Comparison of ENCODE assay signal across 9 cellular contexts in genomic region chr16:578870-579405, GRCh38. TPM values are rescaled to one million over a fixed set of nuclear protein-coding genes. Genes with fewer than 3 reads are reported as not detected.
A peak's percentile ranks its signal among the peaks of the same experiment; 100 is the strongest.
DNase-seq lines count a peak whose midpoint lies in the region; ATAC-seq and TF ChIP-seq lines count a peak whose summit lies in the region.
"Had no signal": no experiment of that assay in that cellular context is flagged by ENCODE, and none has a peak within 500 bp of the region (broad histone marks: within the 10 kb centered on the region; RNA-seq: fewer than 3 reads in every experiment).

No MANE protein-coding gene starts in this region.

- H3K27me3 ChIP-seq in KMS-11 (ENCODE audit: insufficient read depth, low read depth) (no peaks in the 10 kb centered on the region), lower lobe of right lung (ENCODE audit: low read depth) (no peaks in the 10 kb centered on the region)

- peaks cover 6% of the 10 kb centered on the region for H3K4me1 ChIP-seq in KMS-11 (ENCODE audit: low read depth, poor library complexity, severe bottlenecking)
- no peaks in the 10 kb centered on the region for H3K4me1 ChIP-seq in lower lobe of right lung

- H3K4me3 ChIP-seq in KMS-11 (IDR thresholded peaks at IDR 0.05; ENCODE audit: insufficient read depth, low read depth, low read length), result no peak overlapping the region
- H3K4me3 ChIP-seq in coronary artery, result peak overlapping the region; percentile 32
- peak overlapping the region; percentile 36 for H3K4me3 ChIP-seq in lower lobe of right lung

- TF ChIP-seq CTCF in KMS-11 (conservative IDR thresholded peaks at IDR 0.05; ENCODE audit: low read depth, low read length), result peak; percentile 50
- TF ChIP-seq CTCF in activated B cell treated with CpG ODN at 0.5 μM for 24 hours (IDR thresholded peaks at IDR 0.05), result no peak
- TF ChIP-seq CTCF in coronary artery (IDR thresholded peaks at IDR 0.05), result peak; percentile 16
- TF ChIP-seq CTCF in lower lobe of right lung (IDR thresholded peaks at IDR 0.05), result peak; percentile 91

- no peaks in the 10 kb centered on the region for H3K9me3 ChIP-seq in lower lobe of right lung

- no peaks in the 10 kb centered on the region for H4K20me1 ChIP-seq in KMS-11 (ENCODE audit: insufficient read depth)

- no peaks in the 10 kb centered on the region for H3K79me2 ChIP-seq in KMS-11 (ENCODE audit: insufficient read depth, low read depth)

- H3K4me2 ChIP-seq in KMS-11, result no peak overlapping the region

- H3K27ac ChIP-seq in KMS-11, result no peak overlapping the region
- H3K27ac ChIP-seq in coronary artery, result no peak overlapping the region
- H3K27ac ChIP-seq in lower lobe of right lung, result no peak overlapping the region

- peak; percentile 95 for ATAC-seq in activated B cell treated with CpG ODN at 0.5 μM for 24 hours (ENCODE audit: low read depth)
- ATAC-seq in lower lobe of right lung, result peak; percentile 90 to 91
- no peak for ATAC-seq in HG03175 (IDR thresholded peaks at IDR 0.05; ENCODE audit: unreplicated experiment)
- no peak for ATAC-seq in HG02588 (IDR thresholded peaks at IDR 0.05; ENCODE audit: unreplicated experiment)

- H3K36me3 Mint-ChIP-seq in activated B cell treated with CpG ODN at 0.5 μM for 24 hours (ENCODE audit: low read depth), result no peaks in the 10 kb centered on the region

- peaks cover 2% of the 10 kb centered on the region for H3K4me1 Mint-ChIP-seq in activated B cell treated with CpG ODN at 0.5 μM for 24 hours

- no peaks in the 10 kb centered on the region for H3K27me3 Mint-ChIP-seq in activated B cell treated with CpG ODN at 0.5 μM for 24 hours
- H3K27me3 Mint-ChIP-seq: stimulated activated naive CD8-positive, alpha-beta T cell treated with anti-CD3 and anti-CD28 coated beads, Interleukin-15, Interleukin-2, amounts not matched to agents 100 ng/mL and 50 ng/mL, for 24 hours had no signal

- DNase-seq in Daoy (ENCODE audit: low read depth) (peak; percentile 78), activated B cell treated with CpG ODN at 0.5 μM for 24 hours (peak; percentile 82), coronary artery (ENCODE audit: low spot score) (no peak), lower lobe of right lung (peak; percentile 88)
- DNase-seq in stimulated activated CD8-positive, alpha-beta memory T cell treated with anti-CD3 and anti-CD28 coated beads, Interleukin-15, amount 100 ng/mL, for 48 hours (ENCODE audit: low read depth in 2 of 2), result peak; percentile 43 to 60

- no peak overlapping the region for H3K27ac Mint-ChIP-seq in activated B cell treated with CpG ODN at 0.5 μM for 24 hours
- H3K27ac Mint-ChIP-seq: stimulated activated naive CD8-positive, alpha-beta T cell treated with anti-CD3 and anti-CD28 coated beads, Interleukin-15, Interleukin-2, amounts not matched to agents 100 ng/mL and 50 ng/mL, for 24 hours had no signal

- POLR2A ChIA-PET in activated B cell treated with CpG ODN at 0.5 μM for 24 hours (lab: Charles Lee), result interaction anchor here (0.5 to 1.6 kb wide), 4 partner anchors 10 to 428 kb away, joined by 3 to 5 read pairs (median 4); no protein-coding TSS in a partner anchor

- H3K9ac ChIP-seq in KMS-11, result no peak overlapping the region

- no peak overlapping the region for H2AFZ ChIP-seq in KMS-11 (ENCODE audit: low read depth)

- no peaks in the 10 kb centered on the region for H3K9me3 Mint-ChIP-seq in activated B cell treated with CpG ODN at 0.5 μM for 24 hours
- H3K9me3 Mint-ChIP-seq: stimulated activated naive CD8-positive, alpha-beta T cell treated with anti-CD3 and anti-CD28 coated beads, Interleukin-15, Interleukin-2, amounts not matched to agents 100 ng/mL and 50 ng/mL, for 24 hours had no signal

- H3K36me3 ChIP-seq in KMS-11 (ENCODE audit: insufficient read depth), result no peaks in the 10 kb centered on the region
- peaks cover 33% of the 10 kb centered on the region for H3K36me3 ChIP-seq in lower lobe of right lung

- peak overlapping the region; percentile 50 for H3K4me3 Mint-ChIP-seq in activated B cell treated with CpG ODN at 0.5 μM for 24 hours
- H3K4me3 Mint-ChIP-seq: stimulated activated naive CD8-positive, alpha-beta T cell treated with anti-CD3 and anti-CD28 coated beads, Interleukin-15, Interleukin-2, amounts not matched to agents 100 ng/mL and 50 ng/mL, for 24 hours had no signal

- CTCF ChIA-PET in activated B cell treated with CpG ODN at 0.5 μM for 24 hours (lab: Charles Lee), result interaction anchor here (0.6 to 1.5 kb wide), 4 partner anchors 10 to 87 kb away, joined by 3 to 4 read pairs (median 4); partner anchors contain the start of gene METTL26

- intact Hi-C loops in activated B cell treated with CpG ODN at 0.5 μM for 24 hours (cut with micrococcal nuclease) (loop anchor here (1.0 to 2.0 kb wide), 6 partner anchors 32 to 210 kb away; partner anchors contain the start of genes CHTF18, CIAO3, RHOT2 and RPUSD1), lower lobe of right lung (cut with DNase I) (no loop called here)

RNA-seq across cellular contexts. Expression of gene PIGQ, which starts 9.2 kb away (rescaled TPM):
- total RNA-seq in Daoy (2014; rRNA removed; shearing (Covaris generic)), result 15.9 and 16.3 TPM in 2 replicates
- total RNA-seq in activated B cell treated with CpG ODN at 0.5 μM for 24 hours, result 46.7 and 53.1 TPM in 2 replicates
- total RNA-seq in lower lobe of right lung, result 68.9 TPM

RNA-seq across cellular contexts. Expression of gene RAB40C, which starts 10.9 kb away (rescaled TPM):
- 7.6 and 20.6 TPM in 2 replicates for total RNA-seq in Daoy (2014; rRNA removed; shearing (Covaris generic))
- total RNA-seq in activated B cell treated with CpG ODN at 0.5 μM for 24 hours, result 10.5 and 13.1 TPM in 2 replicates
- total RNA-seq in lower lobe of right lung, result 40.1 TPM

RNA-seq across cellular contexts. Expression of gene NHLRC4, which starts 12.1 kb away (rescaled TPM):
- total RNA-seq in Daoy (2014; rRNA removed; shearing (Covaris generic)), result 0.17 TPM in 1 of 2 replicates, not detected in the other
- total RNA-seq in activated B cell treated with CpG ODN at 0.5 μM for 24 hours (0.83 and 1.0 TPM in 2 replicates), lower lobe of right lung (2.7 TPM)

RNA-seq across cellular contexts. Expression of gene PRR35, which starts 18.7 kb away (rescaled TPM):
- 0.23 TPM in 1 of 2 replicates, not detected in the other for total RNA-seq in Daoy (2014; rRNA removed; shearing (Covaris generic))
- total RNA-seq in activated B cell treated with CpG ODN at 0.5 μM for 24 hours, result not detected in 2 replicates
- total RNA-seq in lower lobe of right lung, result not detected

RNA-seq across cellular contexts. Expression of gene CAPN15, which starts 51.4 kb away (rescaled TPM):
- total RNA-seq in Daoy (2014; rRNA removed; shearing (Covaris generic)), result 23.3 and 23.4 TPM in 2 replicates
- total RNA-seq in activated B cell treated with CpG ODN at 0.5 μM for 24 hours, result 77.0 and 95.1 TPM in 2 replicates
- 44.3 TPM for total RNA-seq in lower lobe of right lung

Comparison
In these comparisons a context has a peak if more than half of its experiments do, and no peak if none do; other contexts are left out.
1. ATAC-seq: peak in activated B cell treated with CpG ODN at 0.5 μM for 24 hours (single experiment) and lower lobe of right lung (2 of 2); none in HG03175 (single experiment) and HG02588 (single experiment).